In the genomic region with DNA sequence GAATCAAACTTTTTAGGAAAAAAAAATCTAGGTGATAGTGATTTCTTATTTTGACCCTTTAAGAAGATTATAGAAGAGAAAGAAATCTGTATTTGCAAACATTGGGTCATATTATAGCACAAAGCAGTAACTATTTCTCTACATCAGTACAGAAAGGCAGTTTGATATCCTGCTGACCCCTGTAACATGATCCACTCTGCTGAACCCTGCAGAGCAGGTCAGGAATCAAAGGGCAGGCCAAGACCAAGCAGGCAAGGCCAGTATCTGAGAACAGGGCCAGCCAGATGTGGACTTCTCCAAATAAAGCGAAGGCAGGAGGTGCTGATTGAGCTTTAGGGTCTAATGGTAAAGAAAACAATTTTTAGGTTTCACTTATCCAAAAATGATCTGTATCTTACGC, we compare ENCODE assay signal across 13 cellular contexts.
"Had no signal": no experiment of that assay in that cellular context is flagged by ENCODE, and none has a peak within 500 bp of the region (broad histone marks: within the 10 kb centered on the region; RNA-seq: fewer than 3 reads in every experiment).

No MANE protein-coding gene starts in this region.

- H3K27ac Mint-ChIP-seq: activated CD4-positive, alpha-beta T cell treated with anti-CD3 and anti-CD28 coated beads, Interleukin-2, amount 10 ng/mL, durations not matched to agents 7 days and 5 days; activated naive CD8-positive, alpha-beta T cell; brain; immature natural killer cell had no signal

- H3K4me3 Mint-ChIP-seq: activated CD4-positive, alpha-beta T cell treated with anti-CD3 and anti-CD28 coated beads, Interleukin-2, amount 10 ng/mL, durations not matched to agents 7 days and 5 days; activated naive CD8-positive, alpha-beta T cell; brain; immature natural killer cell had no signal

- H3K4me1 Mint-ChIP-seq: immature natural killer cell had no signal

- DNase-seq: activated CD4-positive, alpha-beta T cell treated with anti-CD3 and anti-CD28 coated beads, Interleukin-2, amount 10 ng/mL, durations not matched to agents 7 days and 5 days; activated CD4-positive, CD25-positive, alpha-beta regulatory T cell; activated effector memory CD4-positive, alpha-beta T cell treated with Interleukin-2 at 50 U/mL for 16 hours; activated T-cell treated with anti-CD3 and anti-CD28 coated beads, Interleukin-2, amount 50 U/mL, for 1 hour; amygdala; erythroblast; immature natural killer cell; left colon; mesenchymal stem cell; T-helper 2 cell; thyroid gland had no signal

- H3K36me3 Mint-ChIP-seq: activated naive CD8-positive, alpha-beta T cell; immature natural killer cell had no signal

- H3K27me3 Mint-ChIP-seq: activated CD4-positive, alpha-beta T cell treated with anti-CD3 and anti-CD28 coated beads, Interleukin-2, amount 10 ng/mL, durations not matched to agents 7 days and 5 days; activated naive CD8-positive, alpha-beta T cell; brain had no signal

- ATAC-seq: left colon had no signal

- H3K9me3 Mint-ChIP-seq: activated CD4-positive, alpha-beta T cell treated with anti-CD3 and anti-CD28 coated beads, Interleukin-2, amount 10 ng/mL, durations not matched to agents 7 days and 5 days; immature natural killer cell had no signal
